Comparison of ENCODE assay signal across 9 cellular contexts in the genomic region with DNA sequence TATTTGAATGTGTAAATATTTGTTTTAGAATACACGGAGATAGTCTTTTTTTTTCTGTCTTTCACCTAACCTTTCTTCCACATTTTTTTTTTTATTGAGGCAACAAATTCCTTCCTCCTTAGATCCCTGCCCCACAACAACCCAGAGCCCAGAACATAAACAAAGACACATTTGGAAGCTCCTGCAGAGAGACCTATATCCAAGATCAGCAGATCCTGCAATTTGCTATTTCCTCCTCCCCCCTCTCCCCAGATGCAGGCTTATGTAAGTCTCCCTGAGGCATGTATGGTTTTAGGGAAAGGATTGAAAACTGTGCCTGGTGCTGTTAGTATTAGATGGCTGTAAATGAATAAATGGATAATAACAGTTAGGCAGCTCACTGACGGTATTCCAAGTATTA.
DNase-seq lines count a peak whose midpoint lies in the region; ATAC-seq and TF ChIP-seq lines count a peak whose summit lies in the region.
"Had no signal": no experiment of that assay in that cellular context is flagged by ENCODE, and none has a peak within 500 bp of the region (broad histone marks: within the 10 kb centered on the region; RNA-seq: fewer than 3 reads in every experiment).

No MANE protein-coding gene starts in this region.

- WGBS in gastroesophageal sphincter (ENCODE audit: low coverage in 1 of 2), 2 donors, result 0 to 16% methylated on average over 1 to 2 of the region's 2 CpGs
- WGBS in spleen, 5 donors, result 56 to 75% (median 68%) methylated on average over 2 of the region's 2 CpGs

- TF ChIP-seq POLR2A in gastroesophageal sphincter (IDR thresholded peaks at IDR 0.05) (no peak), spleen (IDR thresholded peaks at IDR 0.05) (no peak)

- H3K4me1 ChIP-seq in gastroesophageal sphincter (peaks cover 13 to 61% (median 15%) of the 10 kb centered on the region in 3 donors), spleen (peaks cover 0 to 18% (median 10%) of the 10 kb centered on the region in 6 donors)

- no peaks in the 10 kb centered on the region for H3K9me3 ChIP-seq in gastroesophageal sphincter
- H3K9me3 ChIP-seq in spleen, result no peaks in the 10 kb centered on the region

- DNase-seq in HCEC 1CT (peak; percentile 96), SK-N-DZ (ENCODE audit: low spot score) (peak; percentile 25), spleen (no peak), dorsolateral prefrontal cortex (no peak)
- DNase-seq: stimulated activated naive CD8-positive, alpha-beta T cell treated with anti-CD3 and anti-CD28 coated beads, Interleukin-15, amount 100 ng/mL, for 72 hours had no signal

- H3K4me3 ChIP-seq in gastroesophageal sphincter (no peak overlapping the region), spleen (no peak overlapping the region), dorsolateral prefrontal cortex (no peak overlapping the region)

- ATAC-seq in gastroesophageal sphincter, result no peak
- ATAC-seq in GM19463 (IDR thresholded peaks at IDR 0.05; ENCODE audit: unreplicated experiment), result no peak
- ATAC-seq in HG03095 (IDR thresholded peaks at IDR 0.05; ENCODE audit: unreplicated experiment), result no peak
- no peak for ATAC-seq in GM19395 (IDR thresholded peaks at IDR 0.05; ENCODE audit: unreplicated experiment)
- ATAC-seq: stimulated activated naive CD8-positive, alpha-beta T cell treated with anti-CD3 and anti-CD28 coated beads, Interleukin-15, amount 100 ng/mL, for 72 hours had no signal

- TF ChIP-seq EP300 in gastroesophageal sphincter (IDR thresholded peaks at IDR 0.05), result no peak

- intact Hi-C loops in spleen (cut with DNase I; ENCODE audit: low total_unique reads) (no loop called here), dorsolateral prefrontal cortex (cut with DNase I) (no loop called here)

- H3K27ac ChIP-seq in gastroesophageal sphincter, result peak overlapping the region; percentile 77 to 87 (median 78)
- peak overlapping the region in 5 of 8 donors; percentile 4 to 63 (median 50) for H3K27ac ChIP-seq in spleen
- peak overlapping the region in 15 of 59 donors; percentile 1 to 66 (median 15) for H3K27ac ChIP-seq in dorsolateral prefrontal cortex

- TF ChIP-seq CTCF in gastroesophageal sphincter (IDR thresholded peaks at IDR 0.05), result no peak
- TF ChIP-seq CTCF in spleen (IDR thresholded peaks at IDR 0.05 in 8 of 11, conservative IDR thresholded peaks at IDR 0.05 in 3 of 11), result no peak
- no peak for TF ChIP-seq CTCF in dorsolateral prefrontal cortex (IDR thresholded peaks at IDR 0.05 in 54 of 56, conservative IDR thresholded peaks at IDR 0.05 in 2 of 56; ENCODE audit: low read depth in 1 of 56, partially characterized antibody in 56 of 56)

- H3K27me3 ChIP-seq in gastroesophageal sphincter (no peaks in the 10 kb centered on the region), spleen (replicated peaks in 1 of 7) (no peaks in the 10 kb centered on the region), dorsolateral prefrontal cortex (no peaks in the 10 kb centered on the region)

- H3K36me3 ChIP-seq in gastroesophageal sphincter, result no peaks in the 10 kb centered on the region
- no peaks in the 10 kb centered on the region for H3K36me3 ChIP-seq in spleen

Comparison
In these comparisons a context has a peak if more than half of its experiments do, and no peak if none do; other contexts are left out.
1. DNase-seq: peak in HCEC 1CT (single experiment) and SK-N-DZ (single experiment); none in spleen (single experiment) and dorsolateral prefrontal cortex (0 of 10).